19 cellular contexts compared by ENCODE assay signal in genomic region chr4:164439037-164439436, GRCh38.
"Had no signal": no experiment of that assay in that cellular context is flagged by ENCODE, and none has a peak within 500 bp of the region (broad histone marks: within the 10 kb centered on the region; RNA-seq: fewer than 3 reads in every experiment).

No MANE protein-coding gene starts in this region.

- H3K4me1 ChIP-seq: left lung, right lobe of liver, suprapubic skin, transverse colon, upper lobe of right lung, uterus had no signal

- DNase-seq: cortex of kidney; effector CD4-positive, alpha-beta T cell; hypothalamus; left lung; natural killer cell; occipital lobe; ovary; retina; right lobe of liver; small intestine; stimulated activated CD4-positive, alpha-beta T cell treated with anti-CD3 and anti-CD28 coated beads, Interleukin-15, amount 100 ng/mL, for 24 hours; stimulated activated CD4-positive, alpha-beta T cell treated with anti-CD3 and anti-CD28 coated beads, Interleukin-2, amount 100 ng/mL, for 48 hours; stimulated activated naive CD4-positive, alpha-beta T cell; stimulated activated naive CD8-positive, alpha-beta T cell treated with anti-CD3 and anti-CD28 coated beads, Interleukin-15, amount 100 ng/mL, for 72 hours; transverse colon; upper lobe of right lung; uterus had no signal

- H3K9me3 ChIP-seq: left lung, ovary, right lobe of liver, suprapubic skin, transverse colon, upper lobe of right lung, uterus had no signal

- H3K27me3 ChIP-seq: left lung, ovary, right lobe of liver, suprapubic skin, transverse colon, upper lobe of right lung, uterus had no signal

- H3K4me3 ChIP-seq: left lung, ovary, right lobe of liver, suprapubic skin, transverse colon, upper lobe of right lung, uterus had no signal

- H3K27ac ChIP-seq: left lung, ovary, right lobe of liver, suprapubic skin, transverse colon, upper lobe of right lung, uterus had no signal

- ATAC-seq: left lung; natural killer cell; right lobe of liver; stimulated activated naive CD8-positive, alpha-beta T cell treated with anti-CD3 and anti-CD28 coated beads, Interleukin-15, amount 100 ng/mL, for 72 hours; upper lobe of right lung had no signal

- H3K36me3 ChIP-seq: left lung, ovary, right lobe of liver, suprapubic skin, transverse colon, upper lobe of right lung, uterus had no signal

- FAIRE-seq: keratinocyte, small intestine had no signal
